28 cellular contexts compared by ENCODE assay signal in genomic region chr1:66539491-66539890, GRCh38. TPM values are rescaled to one million over a fixed set of nuclear protein-coding genes. Genes with fewer than 3 reads are reported as not detected.
DNase-seq lines count a peak whose midpoint lies in the region; FAIRE-seq and TF ChIP-seq lines count a peak whose summit lies in the region.
"Had no signal": no experiment of that assay in that cellular context is flagged by ENCODE, and none has a peak within 500 bp of the region (broad histone marks: within the 10 kb centered on the region; RNA-seq: fewer than 3 reads in every experiment).

No MANE protein-coding gene starts in this region.

- intact Hi-C loops in activated naive CD4-positive, alpha-beta T cell treated with anti-CD3 and anti-CD28 coated beads for 36 hours (cut with micrococcal nuclease), result no loop called here

- H3K9me3 ChIP-seq in astrocyte (ENCODE audit: insufficient read depth, low read depth, low read length) (no peaks in the 10 kb centered on the region), mesodermal cell (ENCODE audit: control insufficient read depth, low read length) (no peaks in the 10 kb centered on the region)
- H3K9me3 ChIP-seq: BLaER1, lower lobe of right lung, Peyer's patch had no signal

- no peak overlapping the region for H3K9ac ChIP-seq in astrocyte (ENCODE audit: low read length)
- H3K9ac ChIP-seq: BLaER1, GM23248, parathyroid adenoma had no signal

- WGBS in mesodermal cell (ENCODE audit: insufficient coverage in 2 of 2), 2 experiments, result 100% methylated on average over 1 of the region's 1 CpG; no CpG with 5 or more reads in 1 of the 2 experiments

- no peak overlapping the region for H3K4me2 ChIP-seq in astrocyte (ENCODE audit: low read length)
- H3K4me2 ChIP-seq: BLaER1 had no signal

- H3K4me3 ChIP-seq in astrocyte (ENCODE audit: insufficient read depth, low read depth, low read length) (no peak overlapping the region), mesodermal cell (ENCODE audit: extremely low read depth, insufficient read depth, low read length, poor library complexity, severe bottlenecking) (no peak overlapping the region)
- H3K4me3 ChIP-seq: BLaER1, GM23248, lower lobe of right lung, Peyer's patch had no signal

- DNase-seq in ELF-1 (ENCODE audit: low read depth, low spot score) (peak; percentile 55), HPDE6-E6E7 (ENCODE audit: extremely low spot score) (peak; percentile 13), astrocyte (ENCODE audit: low read depth) (no peak), amygdala (lab: John Stamatoyannopoulos, UW) (no peak), HT-29 (ENCODE audit: low spot score) (no peak)
- no peak for DNase-seq in stimulated activated CD4-positive, alpha-beta T cell treated with anti-CD3 and anti-CD28 coated beads, Interleukin-15, amount 100 ng/mL, for 24 hours
- DNase-seq in activated naive CD4-positive, alpha-beta T cell treated with anti-CD3 and anti-CD28 coated beads for 36 hours, result no peak
- DNase-seq: activated effector memory CD4-positive, alpha-beta T cell treated with Interleukin-2 at 50 U/mL for 16 hours; activated naive CD8-positive, alpha-beta T cell treated with anti-CD3 and anti-CD28 coated beads, Interleukin-2, amount 50 U/mL, for 24 hours; COR-L47; DND-41; GM23248; head of caudate nucleus; kidney glomerular epithelial cell; lower lobe of right lung; NCI-H1105; NCI-H187 treated with DMSO at 0.1 percent for 48 hours; NCI-H2227 treated with DMSO at 0.1 percent for 48 hours; NCI-H748 treated with DMSO at 0.1 percent for 48 hours; Peyer's patch; right cardiac atrium; stimulated activated CD4-positive, alpha-beta T cell treated with anti-CD3 and anti-CD28 coated beads, Interleukin-4, amount 100 ng/mL, for 1 hour had no signal

- no peak overlapping the region for H3K4me3 Mint-ChIP-seq in astrocyte (ENCODE audit: unreplicated experiment)
- H3K4me3 Mint-ChIP-seq in activated naive CD4-positive, alpha-beta T cell treated with anti-CD3 and anti-CD28 coated beads for 36 hours, result no peak overlapping the region
- H3K4me3 Mint-ChIP-seq: activated naive CD8-positive, alpha-beta T cell treated with anti-CD3 and anti-CD28 coated beads, Interleukin-2, amount 50 U/mL, for 24 hours; neural crest cell; T-helper 1 cell treated with Interleukin-12 subunit alpha and Interleukin-12 subunit beta and Interleukin-4 antibody, amounts not matched to agents 30 μg/mL and 1 μg/mL, for 36 hours had no signal

- peaks cover 63% of the 10 kb centered on the region for H3K79me2 ChIP-seq in astrocyte (ENCODE audit: insufficient read depth, low read length)
- H3K79me2 ChIP-seq: parathyroid adenoma had no signal

- H3K27ac Mint-ChIP-seq in astrocyte (ENCODE audit: unreplicated experiment), result peak overlapping the region; percentile 98
- no peak overlapping the region for H3K27ac Mint-ChIP-seq in activated naive CD4-positive, alpha-beta T cell treated with anti-CD3 and anti-CD28 coated beads for 36 hours
- H3K27ac Mint-ChIP-seq: activated naive CD8-positive, alpha-beta T cell treated with anti-CD3 and anti-CD28 coated beads, Interleukin-2, amount 50 U/mL, for 24 hours; T-helper 1 cell treated with Interleukin-12 subunit alpha and Interleukin-12 subunit beta and Interleukin-4 antibody, amounts not matched to agents 30 μg/mL and 1 μg/mL, for 36 hours had no signal

- CTCF ChIA-PET in activated naive CD4-positive, alpha-beta T cell treated with anti-CD3 and anti-CD28 coated beads for 36 hours (lab: Charles Lee), result no interaction called here

- no peaks in the 10 kb centered on the region for H3K9me3 Mint-ChIP-seq in astrocyte (ENCODE audit: unreplicated experiment)
- no peaks in the 10 kb centered on the region for H3K9me3 Mint-ChIP-seq in activated naive CD4-positive, alpha-beta T cell treated with anti-CD3 and anti-CD28 coated beads for 36 hours
- H3K9me3 Mint-ChIP-seq: activated naive CD8-positive, alpha-beta T cell treated with anti-CD3 and anti-CD28 coated beads, Interleukin-2, amount 50 U/mL, for 24 hours; brain; neural crest cell; T-helper 1 cell treated with Interleukin-12 subunit alpha and Interleukin-12 subunit beta and Interleukin-4 antibody, amounts not matched to agents 30 μg/mL and 1 μg/mL, for 36 hours had no signal

- no peaks in the 10 kb centered on the region for H3K36me3 ChIP-seq in astrocyte (ENCODE audit: insufficient read depth, low read length)
- H3K36me3 ChIP-seq in mesodermal cell (ENCODE audit: control insufficient read depth, insufficient read depth, low read length), result no peaks in the 10 kb centered on the region
- H3K36me3 ChIP-seq: BLaER1, lower lobe of right lung, Peyer's patch had no signal

- H4K20me1 ChIP-seq in astrocyte (ENCODE audit: insufficient read depth, low read length), result no peaks in the 10 kb centered on the region
- H4K20me1 ChIP-seq: BLaER1 had no signal

- no peaks in the 10 kb centered on the region for H3K36me3 Mint-ChIP-seq in astrocyte (ENCODE audit: low read depth, unreplicated experiment)
- no peaks in the 10 kb centered on the region for H3K36me3 Mint-ChIP-seq in activated naive CD4-positive, alpha-beta T cell treated with anti-CD3 and anti-CD28 coated beads for 36 hours (ENCODE audit: low read depth)

- H3K27me3 Mint-ChIP-seq in astrocyte (ENCODE audit: low read depth, unreplicated experiment), result no peaks in the 10 kb centered on the region
- H3K27me3 Mint-ChIP-seq in activated naive CD4-positive, alpha-beta T cell treated with anti-CD3 and anti-CD28 coated beads for 36 hours (ENCODE audit: low read depth), result peaks cover 14% of the 10 kb centered on the region

- peaks cover 32% of the 10 kb centered on the region for H3K4me1 ChIP-seq in astrocyte (ENCODE audit: insufficient read depth, low read length)
- H3K4me1 ChIP-seq in mesodermal cell (ENCODE audit: control insufficient read depth, insufficient read depth, low read length, poor library complexity, severe bottlenecking), result peaks cover 41% of the 10 kb centered on the region
- H3K4me1 ChIP-seq: parathyroid adenoma had no signal

- H3K4me1 Mint-ChIP-seq in astrocyte (ENCODE audit: low read depth, unreplicated experiment), result peaks cover 32% of the 10 kb centered on the region
- H3K4me1 Mint-ChIP-seq in activated naive CD4-positive, alpha-beta T cell treated with anti-CD3 and anti-CD28 coated beads for 36 hours (ENCODE audit: low read depth), result no peaks in the 10 kb centered on the region
- H3K4me1 Mint-ChIP-seq: activated naive CD8-positive, alpha-beta T cell treated with anti-CD3 and anti-CD28 coated beads, Interleukin-2, amount 50 U/mL, for 24 hours had no signal

- H3K27ac ChIP-seq in astrocyte (ENCODE audit: low read depth, low read length) (no peak overlapping the region), mesodermal cell (ENCODE audit: low read depth, low read length, severe bottlenecking) (peak overlapping the region; percentile 38)
- H3K27ac ChIP-seq: BLaER1, GM23248, lower lobe of right lung, parathyroid adenoma, Peyer's patch had no signal

- no peak for TF ChIP-seq CTCF in astrocyte (IDR thresholded peaks at IDR 0.05; ENCODE audit: insufficient read depth, low read depth, low read length)

- FAIRE-seq in astrocyte (lab: Jason Lieb, UNC), result peak; percentile 9

- H3K27me3 ChIP-seq in astrocyte (ENCODE audit: insufficient read depth, low read length), result no peaks in the 10 kb centered on the region
- H3K27me3 ChIP-seq: Peyer's patch had no signal

- no peak overlapping the region for H2AFZ ChIP-seq in astrocyte (ENCODE audit: low read depth, low read length)
- H2AFZ ChIP-seq: parathyroid adenoma had no signal

RNA-seq across cellular contexts. Expression of gene SGIP1, which starts 5.5 kb away (rescaled TPM):
- 4.4 and 8.8 TPM in 2 replicates for total RNA-seq in astrocyte
- 12.6 TPM for polyA plus RNA-seq in mesodermal cell (2013, experiment 1 of 2)
- polyA plus RNA-seq in mesodermal cell (2013, experiment 2 of 2), result 10.7 TPM
- not detected in 2 replicates for total RNA-seq in HT-29 (2014; rRNA removed; shearing (Covaris generic))
- total RNA-seq in activated naive CD4-positive, alpha-beta T cell treated with anti-CD3 and anti-CD28 coated beads for 36 hours, result under 1 TPM in 1 of 2 experiments, not detected in 1; 0.07 TPM

Comparison
In these comparisons a context has a peak if more than half of its experiments do, and no peak if none do; other contexts are left out.
1. DNase-seq: peak in ELF-1 (single experiment) and HPDE6-E6E7 (single experiment); none in astrocyte (single experiment), stimulated activated CD4-positive, alpha-beta T cell treated with anti-CD3 and anti-CD28 coated beads, Interleukin-15, amount 100 ng/mL, for 24 hours (single experiment), amygdala (0 of 56), HT-29 (single experiment) and activated naive CD4-positive, alpha-beta T cell treated with anti-CD3 and anti-CD28 coated beads for 36 hours (single experiment).